In the genomic region with DNA sequence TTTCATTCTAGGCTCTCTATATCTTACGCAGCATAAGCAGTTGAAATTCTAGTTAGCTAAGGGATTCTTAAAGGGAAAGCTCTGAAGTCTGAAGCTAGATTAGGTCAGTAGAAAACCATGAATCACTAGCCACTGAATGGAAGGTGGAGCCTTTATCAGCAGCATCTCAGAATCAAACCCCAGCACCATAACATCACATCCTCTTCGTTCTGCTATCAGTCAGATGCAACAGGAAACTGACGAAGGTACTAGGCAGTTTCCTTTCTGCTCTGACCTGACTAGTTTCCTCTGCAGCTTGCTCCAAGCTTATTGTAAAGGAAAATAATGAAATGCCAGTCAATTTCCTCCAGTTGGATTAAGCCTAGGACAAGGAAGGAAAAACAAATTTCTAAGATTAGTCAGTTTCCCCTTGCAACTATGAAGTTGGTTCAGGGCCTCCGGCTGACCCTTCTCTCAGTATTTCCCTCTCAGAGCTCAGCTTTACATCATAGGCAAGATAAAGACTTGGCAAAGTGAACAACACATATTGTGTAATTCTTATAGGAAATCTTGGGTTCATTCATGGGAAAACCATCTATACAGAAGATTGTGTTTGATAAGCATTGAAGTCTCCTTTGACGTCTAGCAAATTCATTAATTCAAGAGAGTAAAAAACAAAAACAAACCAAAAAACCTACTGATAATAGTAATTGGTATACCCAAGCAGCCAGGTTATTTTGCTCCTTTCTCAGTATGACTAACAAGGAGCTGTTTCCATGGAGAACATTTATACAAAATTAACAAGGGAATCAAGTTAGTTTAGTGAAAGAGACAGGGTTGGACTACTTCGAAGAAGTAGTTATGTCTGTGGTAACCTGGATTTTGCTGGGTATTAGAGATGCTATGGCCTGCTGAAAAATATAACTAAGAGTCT, we compare ENCODE assay signal across 8 cellular contexts. TPM values are rescaled to one million over a fixed set of nuclear protein-coding genes. Genes with fewer than 3 reads are reported as not detected.
A peak's percentile ranks its signal among the peaks of the same experiment; 100 is the strongest.
DNase-seq lines count a peak whose midpoint lies in the region; ATAC-seq and TF ChIP-seq lines count a peak whose summit lies in the region.

No MANE protein-coding gene starts in this region.

- intact Hi-C loops in sigmoid colon (cut with DNase I), result no loop called here

- H3K36me3 ChIP-seq in CD8-positive, alpha-beta memory T cell (ENCODE audit: insufficient read depth, low read length), result no peaks in the 10 kb centered on the region
- H3K36me3 ChIP-seq in fibroblast of lung (ENCODE audit: control insufficient read depth, insufficient read depth, low read length) (no peaks in the 10 kb centered on the region), sigmoid colon (no peaks in the 10 kb centered on the region)

- TF ChIP-seq EP300 in sigmoid colon (IDR thresholded peaks at IDR 0.05), result peak in 1 of 4 donors; percentile 51

- no peaks in the 10 kb centered on the region for H3K27me3 ChIP-seq in CD8-positive, alpha-beta memory T cell (ENCODE audit: insufficient read depth, low read length, poor library complexity, severe bottlenecking)
- H3K27me3 ChIP-seq in fibroblast of lung (ENCODE audit: control insufficient read depth, insufficient read depth, low read length), result no peaks in the 10 kb centered on the region
- no peaks in the 10 kb centered on the region for H3K27me3 ChIP-seq in sigmoid colon

- H3K4me3 Mint-ChIP-seq in CD8-positive, alpha-beta memory T cell, result peak overlapping the region; percentile 1 to 80 (median 55)
- H3K4me3 Mint-ChIP-seq in IgD-negative memory B cell, result peak overlapping the region in 2 of 4 donors; percentile 40 to 77
- peak overlapping the region; percentile 49 for H3K4me3 Mint-ChIP-seq in activated CD4-positive, alpha-beta memory T cell treated with anti-CD3 and anti-CD28 coated beads, Interleukin-2, amount 10 ng/mL, durations not matched to agents 7 days and 5 days

- H3K36me3 Mint-ChIP-seq in CD8-positive, alpha-beta memory T cell, result peaks cover 0 to 8% (median 0%) of the 10 kb centered on the region in 3 donors
- H3K36me3 Mint-ChIP-seq in IgD-negative memory B cell, result peaks cover 1% of the 10 kb centered on the region
- peaks cover 12% of the 10 kb centered on the region for H3K36me3 Mint-ChIP-seq in activated CD4-positive, alpha-beta memory T cell treated with anti-CD3 and anti-CD28 coated beads, Interleukin-2, amount 10 ng/mL, durations not matched to agents 7 days and 5 days (ENCODE audit: low read depth)

- CTCF ChIA-PET in CD8-positive, alpha-beta memory T cell (lab: Charles Lee), result interaction anchor here (0.9 to 2.4 kb wide), 11 partner anchors 10 to 410 kb away, joined by 3 to 14 read pairs (median 5); a partner anchor contains a TSS
- CTCF ChIA-PET in activated CD4-positive, alpha-beta memory T cell treated with anti-CD3 and anti-CD28 coated beads, Interleukin-2, amount 10 ng/mL, durations not matched to agents 7 days and 5 days (lab: Charles Lee), result interaction anchor here (0.6 to 5.5 kb wide), 20 partner anchors 9 to 234 kb away, joined by 3 to 65 read pairs (median 5); a partner anchor contains a TSS

- H3K9ac ChIP-seq in fibroblast of lung (ENCODE audit: insufficient read depth, low read length), result peak overlapping the region; percentile 3

- TF ChIP-seq CTCF in fibroblast of lung (conservative IDR thresholded peaks at IDR 0.05 in 1 of 2, IDR thresholded peaks at IDR 0.05 in 1 of 2; ENCODE audit: low read depth in 1 of 2, low read length in 2 of 2) (no peak), sigmoid colon (IDR thresholded peaks at IDR 0.05) (no peak)

- peaks cover 35 to 52% (median 50%) of the 10 kb centered on the region in 3 donors for H3K4me1 Mint-ChIP-seq in CD8-positive, alpha-beta memory T cell
- peaks cover 13% of the 10 kb centered on the region in 3 donors for H3K4me1 Mint-ChIP-seq in IgD-negative memory B cell
- peaks cover 52% of the 10 kb centered on the region for H3K4me1 Mint-ChIP-seq in activated CD4-positive, alpha-beta memory T cell treated with anti-CD3 and anti-CD28 coated beads, Interleukin-2, amount 10 ng/mL, durations not matched to agents 7 days and 5 days

- POLR2A ChIA-PET in CD8-positive, alpha-beta memory T cell (lab: Charles Lee), result interaction anchor here (0.6 to 2.2 kb wide), 6 partner anchors 11 to 237 kb away, joined by 3 to 13 read pairs (median 4); a partner anchor contains a TSS
- POLR2A ChIA-PET in activated CD4-positive, alpha-beta memory T cell treated with anti-CD3 and anti-CD28 coated beads, Interleukin-2, amount 10 ng/mL, durations not matched to agents 7 days and 5 days (lab: Charles Lee), result interaction anchor here (0.9 to 3.6 kb wide), 23 partner anchors 9 to 971 kb away, joined by 3 to 79 read pairs (median 4); a partner anchor contains a TSS

- no peaks in the 10 kb centered on the region for H3K9me3 ChIP-seq in CD8-positive, alpha-beta memory T cell (ENCODE audit: low read length)
- H3K9me3 ChIP-seq in fibroblast of lung (ENCODE audit: control insufficient read depth, insufficient read depth, low read depth, low read length) (no peaks in the 10 kb centered on the region), sigmoid colon (no peaks in the 10 kb centered on the region)

- no peak for TF ChIP-seq POLR2A in sigmoid colon (IDR thresholded peaks at IDR 0.05)

- peak; percentile 13 to 86 (median 77) for DNase-seq in CD8-positive, alpha-beta memory T cell
- DNase-seq in activated CD4-positive, alpha-beta memory T cell treated with anti-CD3 and anti-CD28 coated beads, Interleukin-2, amount 10 ng/mL, durations not matched to agents 7 days and 5 days, result peak; percentile 75
- DNase-seq in fibroblast of lung (ENCODE audit: low read depth in 2 of 2), result peak; percentile 97
- DNase-seq in sigmoid colon, result no peak
- DNase-seq in cerebellar nuclear complex (lab: John Stamatoyannopoulos, UW), result no peak
- DNase-seq in COR-L47 (lab: John Stamatoyannopoulos, UW), result no peak

- no peaks in the 10 kb centered on the region for H4K20me1 ChIP-seq in fibroblast of lung (ENCODE audit: control insufficient read depth, extremely low read depth, insufficient read depth, low read length)

- no peaks in the 10 kb centered on the region for H3K27me3 Mint-ChIP-seq in CD8-positive, alpha-beta memory T cell
- peaks cover 1% of the 10 kb centered on the region for H3K27me3 Mint-ChIP-seq in IgD-negative memory B cell
- H3K27me3 Mint-ChIP-seq in activated CD4-positive, alpha-beta memory T cell treated with anti-CD3 and anti-CD28 coated beads, Interleukin-2, amount 10 ng/mL, durations not matched to agents 7 days and 5 days, result peaks cover 4% of the 10 kb centered on the region

- 53 to 63% methylated on average over 6 of the region's 6 CpGs for WGBS in sigmoid colon, 2 donors

- H3K27ac Mint-ChIP-seq in CD8-positive, alpha-beta memory T cell, result peak overlapping the region; percentile 93 to 100 (median 98)
- peak overlapping the region; percentile 0 to 89 (median 29) for H3K27ac Mint-ChIP-seq in IgD-negative memory B cell
- peak overlapping the region; percentile 95 for H3K27ac Mint-ChIP-seq in activated CD4-positive, alpha-beta memory T cell treated with anti-CD3 and anti-CD28 coated beads, Interleukin-2, amount 10 ng/mL, durations not matched to agents 7 days and 5 days

- peak; percentile 98 for ATAC-seq in GM21381 (IDR thresholded peaks at IDR 0.05; ENCODE audit: unreplicated experiment)

- peaks cover 33% of the 10 kb centered on the region for H3K4me1 ChIP-seq in CD8-positive, alpha-beta memory T cell (ENCODE audit: insufficient read depth, low read length)
- H3K4me1 ChIP-seq in fibroblast of lung (ENCODE audit: control insufficient read depth, extremely low read depth, insufficient read depth, low read length), result peaks cover 14% of the 10 kb centered on the region
- H3K4me1 ChIP-seq in sigmoid colon, result no peaks in the 10 kb centered on the region

- H3K27ac ChIP-seq in CD8-positive, alpha-beta memory T cell (ENCODE audit: low read depth, low read length), result peak overlapping the region; percentile 72
- H3K27ac ChIP-seq in fibroblast of lung (ENCODE audit: insufficient read depth, low read length) (peak overlapping the region; percentile 93), sigmoid colon (peak overlapping the region in 3 of 4 donors; percentile 22 to 47 (median 36))

- no peaks in the 10 kb centered on the region for H3K79me2 ChIP-seq in fibroblast of lung (ENCODE audit: control insufficient read depth, insufficient read depth, low read length)

- no peak overlapping the region for H3K4me3 ChIP-seq in CD8-positive, alpha-beta memory T cell (ENCODE audit: low read length)
- H3K4me3 ChIP-seq in fibroblast of lung (replicated peaks in 1 of 4; ENCODE audit: control extremely low read depth in 1 of 4, insufficient read depth in 1 of 4, low read depth in 3 of 4, low read length in 4 of 4) (peak overlapping the region in 1 of 4 experiments; percentile 18), sigmoid colon (no peak overlapping the region)

- peak overlapping the region; percentile 20 for H3K4me2 ChIP-seq in fibroblast of lung (ENCODE audit: extremely low read depth, insufficient read depth, low read length)

- H2AFZ ChIP-seq in fibroblast of lung (ENCODE audit: low read length), result no peak overlapping the region

- H3K9me3 Mint-ChIP-seq in CD8-positive, alpha-beta memory T cell, result peaks cover 0 to 4% (median 0%) of the 10 kb centered on the region in 5 donors
- H3K9me3 Mint-ChIP-seq in IgD-negative memory B cell, result peaks cover 0 to 1% (median 0%) of the 10 kb centered on the region in 3 donors
- peaks cover 5% of the 10 kb centered on the region for H3K9me3 Mint-ChIP-seq in activated CD4-positive, alpha-beta memory T cell treated with anti-CD3 and anti-CD28 coated beads, Interleukin-2, amount 10 ng/mL, durations not matched to agents 7 days and 5 days

RNA-seq across cellular contexts. Expression of a gene that starts 43.4 kb away (rescaled TPM):
- under 1 TPM; 0.66 to 0.88 TPM for total RNA-seq in CD8-positive, alpha-beta memory T cell
- 0.08 TPM for polyA plus RNA-seq in CD8-positive, alpha-beta memory T cell
- polyA plus RNA-seq in IgD-negative memory B cell (0.13 TPM), fibroblast of lung (0.62 and 0.93 TPM in 2 replicates), sigmoid colon (under 1 TPM in 1 of 3 donors, not detected in 2; 0.07 TPM)
- under 1 TPM; 0.55 to 0.75 TPM for total RNA-seq in activated CD4-positive, alpha-beta memory T cell treated with anti-CD3 and anti-CD28 coated beads, Interleukin-2, amount 10 ng/mL, durations not matched to agents 7 days and 5 days
- total RNA-seq in fibroblast of lung (5.1 and 7.1 TPM in 2 replicates), sigmoid colon (10 to 100 TPM in 1 of 4 donors, 1 to 10 TPM in 3; 1.1 to 10.5 (median 4.1) TPM)
- 0.54 and 0.83 TPM in 2 replicates for polyA plus RNA-seq in fibroblast of lung (2012)
- polyA minus RNA-seq in fibroblast of lung (ENCODE audit: low replicate concordance), result 0.08 TPM in 1 of 2 replicates, not detected in the other

RNA-seq across cellular contexts. Expression of a gene that starts 45.8 kb away (rescaled TPM):
- 10 to 100 TPM; 34.6 to 36.0 TPM for total RNA-seq in CD8-positive, alpha-beta memory T cell
- polyA plus RNA-seq in CD8-positive, alpha-beta memory T cell, result 40.0 TPM
- polyA plus RNA-seq in IgD-negative memory B cell (30.0 TPM), fibroblast of lung (41.9 and 50.0 TPM in 2 replicates), sigmoid colon (1 to 10 TPM; 4.6 to 9.6 (median 9.4) TPM)
- 10 to 100 TPM; 41.5 to 42.5 TPM for total RNA-seq in activated CD4-positive, alpha-beta memory T cell treated with anti-CD3 and anti-CD28 coated beads, Interleukin-2, amount 10 ng/mL, durations not matched to agents 7 days and 5 days
- total RNA-seq in fibroblast of lung (59.3 and 109 TPM in 2 replicates), sigmoid colon (100 to 1,000 TPM in 1 of 4 donors, 10 to 100 TPM in 3; 63.2 to 117 (median 82.0) TPM)
- 26.7 and 28.6 TPM in 2 replicates for polyA plus RNA-seq in fibroblast of lung (2012)
- 14.8 and 37.9 TPM in 2 replicates for polyA minus RNA-seq in fibroblast of lung (ENCODE audit: low replicate concordance)

Comparison
In these comparisons a context has a peak if more than half of its experiments do, and no peak if none do; other contexts are left out.
1. DNase-seq: peak in CD8-positive, alpha-beta memory T cell (5 of 5), activated CD4-positive, alpha-beta memory T cell treated with anti-CD3 and anti-CD28 coated beads, Interleukin-2, amount 10 ng/mL, durations not matched to agents 7 days and 5 days (single experiment) and fibroblast of lung (2 of 2); none in sigmoid colon (single experiment), cerebellar nuclear complex (0 of 2) and COR-L47 (single experiment).
2. H3K27ac ChIP-seq: peak in every context shown above with its lines; median percentile 93 in fibroblast of lung; 72 in CD8-positive, alpha-beta memory T cell; 36 in sigmoid colon.
3. H3K27ac Mint-ChIP-seq: peak in every context shown above with its lines; median percentile 98 in CD8-positive, alpha-beta memory T cell; 95 in activated CD4-positive, alpha-beta memory T cell treated with anti-CD3 and anti-CD28 coated beads, Interleukin-2, amount 10 ng/mL, durations not matched to agents 7 days and 5 days; 29 in IgD-negative memory B cell.